11 cellular contexts compared by ENCODE assay signal in genomic region chr5:132469380-132470372, GRCh38. TPM values are rescaled to one million over a fixed set of nuclear protein-coding genes. Genes with fewer than 3 reads are reported as not detected.
DNase-seq lines count a peak whose midpoint lies in the region; ATAC-seq and TF ChIP-seq lines count a peak whose summit lies in the region.
"Had no signal": no experiment of that assay in that cellular context is flagged by ENCODE, and none has a peak within 500 bp of the region (broad histone marks: within the 10 kb centered on the region; RNA-seq: fewer than 3 reads in every experiment).

No MANE protein-coding gene starts in this region.

- H3K9me3 ChIP-seq in lower lobe of right lung: no peaks in the 10 kb centered on the region
- H3K9me3 ChIP-seq in prostate gland: no peaks in the 10 kb centered on the region

- H3K36me3 ChIP-seq in lower lobe of right lung (peaks cover 6% of the 10 kb centered on the region), prostate gland (peaks cover 0 to 3% of the 10 kb centered on the region in 2 donors)

- intact Hi-C loops in left ventricle myocardium superior (cut with micrococcal nuclease) (no loop called here), cardiac septum (cut with DNase I) (no loop called here), lower lobe of right lung (cut with DNase I) (no loop called here), prostate gland (cut with DNase I) (no loop called here)

- no peak overlapping the region for H3K4me3 ChIP-seq in lower lobe of right lung
- no peak overlapping the region for H3K4me3 ChIP-seq in coronary artery
- H3K4me3 ChIP-seq in prostate gland: no peak overlapping the region

- no peak for DNase-seq in left ventricle myocardium superior
- DNase-seq in cardiac septum (ENCODE audit: low spot score): no peak
- DNase-seq in lower lobe of right lung: no peak
- DNase-seq in NCI-H82 (lab: John Stamatoyannopoulos, UW): no peak
- DNase-seq in coronary artery (ENCODE audit: low spot score): no peak
- no peak for DNase-seq in prostate gland (ENCODE audit: low spot score)
- DNase-seq: activated CD4-positive, alpha-beta T cell treated with anti-CD3 and anti-CD28 coated beads, Interleukin-2, amount 50 U/mL, for 4 hours; Calu3; hippocampal formation had no signal

- ATAC-seq in left ventricle myocardium superior: peak; percentile 26
- no peak for ATAC-seq in lower lobe of right lung
- ATAC-seq in GM21381 (IDR thresholded peaks at IDR 0.05; ENCODE audit: unreplicated experiment): no peak

- 80% methylated on average over 10 of the region's 10 CpGs for WGBS in prostate gland

- H3K4me1 ChIP-seq in lower lobe of right lung (peaks cover 78% of the 10 kb centered on the region), prostate gland (replicated peaks) (no peaks in the 10 kb centered on the region)

- TF ChIP-seq POLR2A in prostate gland (IDR thresholded peaks at IDR 0.05): no peak

- peak; percentile 30 for TF ChIP-seq CTCF in VCaP (conservative IDR thresholded peaks at IDR 0.05)
- TF ChIP-seq CTCF in lower lobe of right lung (IDR thresholded peaks at IDR 0.05): no peak
- TF ChIP-seq CTCF in coronary artery (IDR thresholded peaks at IDR 0.05): no peak
- no peak for TF ChIP-seq CTCF in prostate gland (IDR thresholded peaks at IDR 0.05)

- no peaks in the 10 kb centered on the region for H3K27me3 ChIP-seq in lower lobe of right lung (ENCODE audit: low read depth)
- H3K27me3 ChIP-seq in prostate gland (replicated peaks; ENCODE audit: insufficient read depth): no peaks in the 10 kb centered on the region

- H3K27ac ChIP-seq in VCaP: no peak overlapping the region
- H3K27ac ChIP-seq in lower lobe of right lung: peak overlapping the region; percentile 48
- H3K27ac ChIP-seq in coronary artery: no peak overlapping the region
- no peak overlapping the region for H3K27ac ChIP-seq in prostate gland

RNA-seq across cellular contexts. Expression of gene IRF1, which starts 20.9 kb away (rescaled TPM):
- 12.6 TPM for total RNA-seq in left ventricle myocardium superior
- 19.9 TPM for total RNA-seq in cardiac septum
- 81.2 TPM for total RNA-seq in lower lobe of right lung
- 10 to 100 TPM; 42.2 to 47.0 TPM for total RNA-seq in prostate gland
